Comparison of ENCODE assay signal across 28 cellular contexts in genomic region chr16:64305663-64306062, GRCh38.
"Had no signal": no experiment of that assay in that cellular context is flagged by ENCODE, and none has a peak within 500 bp of the region (broad histone marks: within the 10 kb centered on the region; RNA-seq: fewer than 3 reads in every experiment).

No MANE protein-coding gene starts in this region.

- H3K27ac ChIP-seq: KMS-11, VCaP had no signal

- DNase-seq: activated B cell treated with CpG ODN at 0.5 μM for 24 hours; activated CD4-positive, alpha-beta memory T cell treated with anti-CD3 and anti-CD28 coated beads for 36 hours; activated CD4-positive, alpha-beta T cell treated with anti-CD3 and anti-CD28 coated beads for 4 hours; activated CD4-positive, alpha-beta T cell treated with anti-CD3 and anti-CD28 coated beads, Interleukin-2, amount 50 U/mL, for 1 hour; activated CD4-positive, CD25-positive, alpha-beta regulatory T cell treated with anti-CD3 and anti-CD28 coated beads, Interleukin-2, amount 50 U/mL, for 72 hours; activated CD8-positive, alpha-beta memory T cell treated with anti-CD3 and anti-CD28 coated beads, Interleukin-2, amount 50 U/mL, for 48 hours; activated effector memory CD4-positive, alpha-beta T cell treated with Interleukin-2 at 50 U/mL for 16 hours; activated naive CD4-positive, alpha-beta T cell treated with anti-CD3 and anti-CD28 coated beads, Interleukin-2, amount 10 ng/mL, durations not matched to agents 7 days and 5 days; activated naive CD8-positive, alpha-beta T cell treated with anti-CD3 and anti-CD28 coated beads, Interleukin-2, amount 50 U/mL, for 24 hours; activated T-cell treated with anti-CD3 and anti-CD28 coated beads, Interleukin-2, amount 50 U/mL, for 48 hours; anterior cingulate cortex; caudate nucleus; NCI-H1105; NCI-H1417 treated with DMSO at 0.1 percent for 48 hours; NCI-H187 treated with DMSO at 0.1 percent for 48 hours; NCI-H2081; NCI-H2171 treated with DMSO at 0.1 percent for 48 hours; NCI-H2227 treated with DMSO at 0.1 percent for 48 hours; NCI-H446; NCI-H510A treated with DMSO at 0.1 percent for 48 hours; NCI-H526 treated with DMSO at 0.1 percent for 48 hours; SHP77 treated with DMSO at 0.1 percent for 48 hours; SW 1271; T-helper 1 cell; T-helper 2 cell; T-helper 9 cell had no signal

- H3K4me2 ChIP-seq: KMS-11 had no signal
